ENCODE assay signal across 8 cellular contexts in genomic region chr10:124632064-124632531, GRCh38.
DNase-seq lines count a peak whose midpoint lies in the region; TF ChIP-seq lines count a peak whose summit lies in the region.

No MANE protein-coding gene starts in this region.

- peak overlapping the region; percentile 10 to 75 (median 69) for H3K9ac ChIP-seq in skeletal muscle tissue (ENCODE audit: low read depth in 1 of 3, low read length in 3 of 3)

- peaks cover 11% of the 10 kb centered on the region for H3K9me3 Mint-ChIP-seq in activated CD4-positive, alpha-beta memory T cell treated with anti-CD3 and anti-CD28 coated beads for 36 hours

- POLR2A ChIA-PET in activated CD4-positive, alpha-beta memory T cell treated with anti-CD3 and anti-CD28 coated beads for 36 hours (lab: Charles Lee), result no interaction called here
- POLR2A ChIA-PET in HEK293T (lab: Yijun Ruan, JAX), result no interaction called here

- CTCF ChIA-PET in activated CD4-positive, alpha-beta memory T cell treated with anti-CD3 and anti-CD28 coated beads for 36 hours (lab: Charles Lee), result interaction anchor here (0.8 to 3.8 kb wide), 6 partner anchors 17 to 113 kb away, joined by 3 to 26 read pairs (median 4); no protein-coding TSS in a partner anchor
- CTCF ChIA-PET in HEK293T (lab: Yijun Ruan, JAX), result interaction anchor here (0.9 kb wide), 1 partner anchor 109 kb away, joined by 3 read pairs; no protein-coding TSS in a partner anchor

- peak; percentile 58 for DNase-seq in activated CD8-positive, alpha-beta memory T cell treated with anti-CD3 and anti-CD28 coated beads, Interleukin-2, amount 50 U/mL, for 4 hours
- no peak for DNase-seq in activated CD8-positive, alpha-beta memory T cell treated with anti-CD3 and anti-CD28 coated beads for 24 hours
- peak; percentile 58 for DNase-seq in activated CD4-positive, alpha-beta memory T cell treated with anti-CD3 and anti-CD28 coated beads for 36 hours
- DNase-seq in fibroblast of pulmonary artery (ENCODE audit: low read depth) (peak; percentile 39), mesenteric fat pad (ENCODE audit: low spot score) (no peak), HEK293T (ENCODE audit: extremely low spot score) (no peak), NCI-H1048 (lab: John Stamatoyannopoulos, UW) (no peak)

- no peak overlapping the region for H3K4me3 Mint-ChIP-seq in activated CD4-positive, alpha-beta memory T cell treated with anti-CD3 and anti-CD28 coated beads for 36 hours

- H3K27ac Mint-ChIP-seq in activated CD4-positive, alpha-beta memory T cell treated with anti-CD3 and anti-CD28 coated beads for 36 hours, result no peak overlapping the region

- H3K27me3 ChIP-seq in skeletal muscle tissue (ENCODE audit: control insufficient read depth in 3 of 3, insufficient read depth in 3 of 3, low read length in 3 of 3), result no peaks in the 10 kb centered on the region

- peaks cover 49% of the 10 kb centered on the region for H3K4me1 Mint-ChIP-seq in activated CD4-positive, alpha-beta memory T cell treated with anti-CD3 and anti-CD28 coated beads for 36 hours (ENCODE audit: low read depth)

- no peaks in the 10 kb centered on the region for H3K9me3 ChIP-seq in skeletal muscle tissue (ENCODE audit: control insufficient read depth in 3 of 3, low read length in 3 of 3)

- TF ChIP-seq CTCF in fibroblast of pulmonary artery (IDR thresholded peaks at IDR 0.05; ENCODE audit: low read length, missing control alignments), result peak; percentile 29

- H3K27me3 Mint-ChIP-seq in activated CD4-positive, alpha-beta memory T cell treated with anti-CD3 and anti-CD28 coated beads for 36 hours, result no peaks in the 10 kb centered on the region

- H3K36me3 Mint-ChIP-seq in activated CD4-positive, alpha-beta memory T cell treated with anti-CD3 and anti-CD28 coated beads for 36 hours, result peaks cover 18% of the 10 kb centered on the region

- peaks cover 57 to 60% (median 59%) of the 10 kb centered on the region in 3 donors for H3K4me1 ChIP-seq in skeletal muscle tissue (ENCODE audit: control insufficient read depth in 3 of 3, insufficient read depth in 3 of 3, low read length in 3 of 3)

- H3K36me3 ChIP-seq in skeletal muscle tissue (ENCODE audit: control insufficient read depth in 3 of 3, insufficient read depth in 3 of 3, low read length in 3 of 3), result peaks cover 0 to 2% (median 0%) of the 10 kb centered on the region in 3 donors

- H3K27ac ChIP-seq in skeletal muscle tissue (ENCODE audit: low read depth, low read length), result peak overlapping the region; percentile 25

- H3K4me3 ChIP-seq in fibroblast of pulmonary artery (replicated peaks; ENCODE audit: low read depth, low read length) (no peak overlapping the region), skeletal muscle tissue (ENCODE audit: low read length in 3 of 3) (peak overlapping the region in 2 of 3 donors; percentile 48 to 65)

- intact Hi-C loops in activated CD4-positive, alpha-beta memory T cell treated with anti-CD3 and anti-CD28 coated beads for 36 hours (cut with micrococcal nuclease), result no loop called here

TF ChIP-seq in HEK293T, 16 proteins besides CTCF, POLR2A, EP300 and RAD21:
- no peak for TF ChIP-seq SUZ12 (IDR thresholded peaks at IDR 0.05)
- TF ChIP-seq L3MBTL2 (conservative IDR thresholded peaks at IDR 0.05), result no peak
- no peak for TF ChIP-seq CTBP1 (IDR thresholded peaks at IDR 0.05; ENCODE audit: borderline replicate concordance)
- no peak for TF ChIP-seq ARNT (IDR thresholded peaks at IDR 0.05)
- no peak for TF ChIP-seq BHLHE40 (IDR thresholded peaks at IDR 0.05; ENCODE audit: borderline replicate concordance)
- TF ChIP-seq FOXA1 (IDR thresholded peaks at IDR 0.05), result no peak
- TF ChIP-seq HDGF (IDR thresholded peaks at IDR 0.05; ENCODE audit: borderline replicate concordance), result no peak
- no peak for TF ChIP-seq TARDBP (IDR thresholded peaks at IDR 0.05)

Comparison
In these comparisons a context has a peak if more than half of its experiments do, and no peak if none do; other contexts are left out.
1. DNase-seq: peak in activated CD8-positive, alpha-beta memory T cell treated with anti-CD3 and anti-CD28 coated beads, Interleukin-2, amount 50 U/mL, for 4 hours (single experiment), activated CD4-positive, alpha-beta memory T cell treated with anti-CD3 and anti-CD28 coated beads for 36 hours (single experiment) and fibroblast of pulmonary artery (single experiment); none in activated CD8-positive, alpha-beta memory T cell treated with anti-CD3 and anti-CD28 coated beads for 24 hours (single experiment), mesenteric fat pad (single experiment), HEK293T (single experiment) and NCI-H1048 (single experiment).